11 cellular contexts compared by ENCODE assay signal in genomic region chr3:8499181-8499611, GRCh38. TPM values are rescaled to one million over a fixed set of nuclear protein-coding genes. Genes with fewer than 3 reads are reported as not detected.
A peak's percentile ranks its signal among the peaks of the same experiment; 100 is the strongest.
DNase-seq lines count a peak whose midpoint lies in the region; ATAC-seq and TF ChIP-seq lines count a peak whose summit lies in the region.
"Had no signal": no experiment of that assay in that cellular context is flagged by ENCODE, and none has a peak within 500 bp of the region (broad histone marks: within the 10 kb centered on the region; RNA-seq: fewer than 3 reads in every experiment).

No MANE protein-coding gene starts in this region.

- H3K9me3 ChIP-seq in HUES48 (ENCODE audit: control insufficient read depth, insufficient read depth, low read length): no peaks in the 10 kb centered on the region
- H3K9me3 ChIP-seq: colonic mucosa had no signal

- no peak for TF ChIP-seq CTCF in progenitor cell of endocrine pancreas (IDR thresholded peaks at IDR 0.05; ENCODE audit: unreplicated experiment)

- peak overlapping the region; percentile 96 for H3K27ac ChIP-seq in HUES48 (ENCODE audit: low read depth, low read length)
- H3K27ac ChIP-seq: colonic mucosa had no signal

- H3K36me3 ChIP-seq in HUES48 (ENCODE audit: control insufficient read depth, insufficient read depth, low read length): no peaks in the 10 kb centered on the region
- H3K36me3 ChIP-seq: colonic mucosa had no signal

- peak overlapping the region; percentile 52; the same call in 1 of the 2 replicates for H3K9ac ChIP-seq in HUES48 (ENCODE audit: low read depth, low read length)

- POLR2A ChIA-PET in activated CD4-positive, alpha-beta T cell treated with anti-CD3 and anti-CD28 coated beads for 36 hours (lab: Charles Lee): interaction anchor here (0.6 kb wide), 1 partner anchor 225 kb away, joined by 3 read pairs; no protein-coding TSS in a partner anchor

- peaks cover 62% of the 10 kb centered on the region for H3K4me1 ChIP-seq in HUES48 (ENCODE audit: control insufficient read depth, insufficient read depth, low read length)
- H3K4me1 ChIP-seq: colonic mucosa had no signal

- H3K4me1 Mint-ChIP-seq in progenitor cell of endocrine pancreas (ENCODE audit: low read depth): peaks cover 46% of the 10 kb centered on the region
- H3K4me1 Mint-ChIP-seq in activated CD4-positive, alpha-beta T cell treated with anti-CD3 and anti-CD28 coated beads for 36 hours: peaks cover 20% of the 10 kb centered on the region

- peaks cover 4% of the 10 kb centered on the region for H3K9me3 Mint-ChIP-seq in progenitor cell of endocrine pancreas (ENCODE audit: low read depth)
- no peaks in the 10 kb centered on the region for H3K9me3 Mint-ChIP-seq in activated CD4-positive, alpha-beta T cell treated with anti-CD3 and anti-CD28 coated beads for 36 hours (ENCODE audit: low read depth)

- no peaks in the 10 kb centered on the region for H3K36me3 Mint-ChIP-seq in progenitor cell of endocrine pancreas (ENCODE audit: insufficient read depth)
- H3K36me3 Mint-ChIP-seq in activated CD4-positive, alpha-beta T cell treated with anti-CD3 and anti-CD28 coated beads for 36 hours (ENCODE audit: low read depth): no peaks in the 10 kb centered on the region

- no peak overlapping the region for H3K4me3 Mint-ChIP-seq in progenitor cell of endocrine pancreas (ENCODE audit: low read depth)
- no peak overlapping the region for H3K4me3 Mint-ChIP-seq in activated CD4-positive, alpha-beta T cell treated with anti-CD3 and anti-CD28 coated beads for 36 hours

- H3K27me3 Mint-ChIP-seq in progenitor cell of endocrine pancreas: no peaks in the 10 kb centered on the region
- peaks cover 10% of the 10 kb centered on the region for H3K27me3 Mint-ChIP-seq in activated CD4-positive, alpha-beta T cell treated with anti-CD3 and anti-CD28 coated beads for 36 hours

- H3K27ac Mint-ChIP-seq in progenitor cell of endocrine pancreas: peak overlapping the region; percentile 79
- H3K27ac Mint-ChIP-seq in activated CD4-positive, alpha-beta T cell treated with anti-CD3 and anti-CD28 coated beads for 36 hours: no peak overlapping the region

- peak in 36 of 51 donors; percentile 6 to 88 (median 42) for DNase-seq in hypothalamus (lab: John Stamatoyannopoulos, UW)
- DNase-seq in progenitor cell of endocrine pancreas (ENCODE audit: low spot score, unreplicated experiment): no peak
- DNase-seq in activated CD4-positive, alpha-beta T cell treated with anti-CD3 and anti-CD28 coated beads for 36 hours: no peak
- DNase-seq: colonic mucosa, DND-41, NCI-H2081 treated with DMSO at 0.1 percent for 48 hours had no signal

- ATAC-seq in SK-N-SH treated with all-trans-retinoic acid at 6 μM for 48 hours (no peak), GM21576 (IDR thresholded peaks at IDR 0.05; ENCODE audit: unreplicated experiment) (no peak), GM21526 (IDR thresholded peaks at IDR 0.05; ENCODE audit: low FRiP score, unreplicated experiment) (no peak), HG03135 (IDR thresholded peaks at IDR 0.05; ENCODE audit: unreplicated experiment) (no peak)
- no peak for ATAC-seq in activated CD4-positive, alpha-beta T cell treated with anti-CD3 and anti-CD28 coated beads for 36 hours

- intact Hi-C loops in activated CD4-positive, alpha-beta T cell treated with anti-CD3 and anti-CD28 coated beads for 36 hours (cut with DNase I, micrococcal nuclease): no loop called here

- no peaks in the 10 kb centered on the region for H3K27me3 ChIP-seq in HUES48 (ENCODE audit: control insufficient read depth, insufficient read depth, low read length)
- H3K27me3 ChIP-seq: colonic mucosa had no signal

- H3K4me3 ChIP-seq in HUES48 (ENCODE audit: low read depth, low read length): peak overlapping the region; percentile 22; the same call in 1 of the 2 replicates
- H3K4me3 ChIP-seq: colonic mucosa had no signal

- CTCF ChIA-PET in activated CD4-positive, alpha-beta T cell treated with anti-CD3 and anti-CD28 coated beads for 36 hours (lab: Charles Lee): interaction anchor here (0.5 kb wide), 1 partner anchor 270 kb away, joined by 3 read pairs; no protein-coding TSS in a partner anchor

TF ChIP-seq in SK-N-SH treated with all-trans-retinoic acid at 6 μM for 48 hours, 23 proteins besides CTCF, POLR2A, EP300 and RAD21:
- TF ChIP-seq ISL1 (CRISPR knock-in tag; IDR thresholded peaks at IDR 0.05): 0 out of 2 replicates have a peak, but pooled peaks have one; percentile 27
- TF ChIP-seq OSR1 (CRISPR knock-in tag; IDR thresholded peaks at IDR 0.05): no peak
- no peak for TF ChIP-seq ZFP3 (CRISPR knock-in tag; IDR thresholded peaks at IDR 0.05)
- no peak for TF ChIP-seq ZNF70 (CRISPR knock-in tag; IDR thresholded peaks at IDR 0.05)
- no peak for TF ChIP-seq CREB5 (CRISPR knock-in tag; IDR thresholded peaks at IDR 0.05; ENCODE audit: low read depth)
- no peak for TF ChIP-seq POU6F1 (CRISPR knock-in tag; IDR thresholded peaks at IDR 0.05; ENCODE audit: borderline replicate concordance, low read depth)
- TF ChIP-seq TCF4 (CRISPR knock-in tag; IDR thresholded peaks at IDR 0.05; ENCODE audit: borderline replicate concordance): no peak

RNA-seq across cellular contexts. Expression of gene LMCD1, which starts 2.4 kb away (rescaled TPM):
- total RNA-seq in progenitor cell of endocrine pancreas: 24.3 and 26.1 TPM in 2 replicates
- 1 to 10 TPM; 3.1 to 4.9 TPM for total RNA-seq in activated CD4-positive, alpha-beta T cell treated with anti-CD3 and anti-CD28 coated beads for 36 hours

Comparison
In these comparisons a context has a peak if more than half of its experiments do, and no peak if none do; other contexts are left out.
1. DNase-seq: peak in hypothalamus (36 of 51); none in progenitor cell of endocrine pancreas (single experiment) and activated CD4-positive, alpha-beta T cell treated with anti-CD3 and anti-CD28 coated beads for 36 hours (single experiment).